Comparison of ENCODE assay signal across 10 cellular contexts in the genomic region with DNA sequence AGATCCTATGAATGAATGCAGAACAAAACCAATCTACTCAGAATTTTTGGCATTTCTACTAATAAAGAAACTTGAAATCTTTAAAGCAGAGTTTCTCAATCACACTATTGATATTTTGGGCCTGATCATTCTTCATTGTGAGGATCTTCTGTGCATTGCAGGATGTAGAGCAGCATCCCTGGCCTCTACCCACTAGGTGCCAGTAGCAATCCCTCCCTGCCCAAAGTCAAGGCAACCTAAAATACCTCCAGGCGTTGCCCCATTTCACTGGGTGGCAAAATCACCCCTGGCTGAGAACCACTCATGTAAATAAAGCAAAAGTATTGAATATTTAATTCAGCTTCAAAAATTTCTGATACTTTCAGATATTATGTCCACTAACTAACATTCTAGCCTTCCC.
DNase-seq lines count a peak whose midpoint lies in the region; ATAC-seq and TF ChIP-seq lines count a peak whose summit lies in the region.
"Had no signal": no experiment of that assay in that cellular context is flagged by ENCODE, and none has a peak within 500 bp of the region (broad histone marks: within the 10 kb centered on the region; RNA-seq: fewer than 3 reads in every experiment).

No MANE protein-coding gene starts in this region.

- no peak overlapping the region for H3K27ac ChIP-seq in liver (ENCODE audit: low read depth in 1 of 2, low read length in 2 of 2)
- H3K27ac ChIP-seq in ovary, result no peak overlapping the region
- H3K27ac ChIP-seq: suprapubic skin had no signal

- TF ChIP-seq RAD21 in Ishikawa (IDR thresholded peaks at IDR 0.05; ENCODE audit: low read depth) (peak; percentile 28; the same call in 1 of the 2 replicates), liver (IDR thresholded peaks at IDR 0.05) (peak; percentile 11 to 23)

- no peak overlapping the region for H3K4me3 ChIP-seq in liver (ENCODE audit: low read depth in 1 of 3, low read length in 3 of 3)
- no peak overlapping the region for H3K4me3 ChIP-seq in ovary
- H3K4me3 ChIP-seq: suprapubic skin had no signal

- TF ChIP-seq CTCF in liver (IDR thresholded peaks at IDR 0.05; ENCODE audit: low read depth, low read length, missing input control) (no peak), ovary (IDR thresholded peaks at IDR 0.05) (no peak)

- intact Hi-C loops in ovary (cut with DNase I), result loop anchor here in 1 of 4 donors (10.0 kb wide), 1 partner anchor 293 kb away; no protein-coding TSS in a partner anchor

- H3K9me3 ChIP-seq in liver (ENCODE audit: control insufficient read depth in 4 of 4, low read length in 3 of 4) (no peaks in the 10 kb centered on the region), ovary (no peaks in the 10 kb centered on the region)
- H3K9me3 ChIP-seq: suprapubic skin had no signal

- no peak for TF ChIP-seq POLR2A in ovary (IDR thresholded peaks at IDR 0.05)

- H3K9ac ChIP-seq in liver (ENCODE audit: low read depth in 1 of 2, low read length in 2 of 2), result no peak overlapping the region

- DNase-seq in EL, result peak; percentile 16
- DNase-seq in amniotic epithelial cell (ENCODE audit: low read depth), result peak; percentile 2
- no peak for DNase-seq in pons (ENCODE audit: low spot score)
- DNase-seq in ovary, result no peak
- DNase-seq: activated naive CD8-positive, alpha-beta T cell treated with anti-CD3 and anti-CD28 coated beads, Interleukin-2, amount 10 ng/mL, durations not matched to agents 7 days and 5 days; NCI-H226 had no signal

- H3K36me3 ChIP-seq in liver (ENCODE audit: control insufficient read depth in 4 of 4, insufficient read depth in 3 of 4, low read depth in 1 of 4, low read length in 3 of 4), result no peaks in the 10 kb centered on the region
- H3K36me3 ChIP-seq in ovary, result no peaks in the 10 kb centered on the region
- H3K36me3 ChIP-seq: suprapubic skin had no signal

- no peak for TF ChIP-seq EP300 in Ishikawa (IDR thresholded peaks at IDR 0.05; ENCODE audit: borderline replicate concordance)
- no peak for TF ChIP-seq EP300 in ovary (IDR thresholded peaks at IDR 0.05)

- H3K27me3 ChIP-seq in liver (ENCODE audit: control insufficient read depth in 4 of 4, insufficient read depth in 4 of 4, low read length in 3 of 4) (no peaks in the 10 kb centered on the region), ovary (no peaks in the 10 kb centered on the region)
- H3K27me3 ChIP-seq: suprapubic skin had no signal

- WGBS in liver, result 46% methylated on average over 1 of the region's 1 CpG
- 26 to 42% (median 32%) methylated on average over 1 of the region's 1 CpG for WGBS in ovary, 3 donors

- H3K4me1 ChIP-seq in liver (ENCODE audit: control insufficient read depth in 4 of 4, insufficient read depth in 4 of 4, low read length in 3 of 4), result peaks cover 0 to 3% (median 0%) of the 10 kb centered on the region in 4 donors
- no peaks in the 10 kb centered on the region for H3K4me1 ChIP-seq in ovary (ENCODE audit: insufficient read depth)
- H3K4me1 ChIP-seq: suprapubic skin had no signal

- no peak for ATAC-seq in GM18502 (IDR thresholded peaks at IDR 0.05; ENCODE audit: poor library complexity, unreplicated experiment)

TF ChIP-seq in Ishikawa, 13 proteins besides CTCF, POLR2A, EP300 and RAD21:
- TF ChIP-seq FOXM1 (IDR thresholded peaks at IDR 0.05; ENCODE audit: borderline replicate concordance, low read depth) (no peak), NFIC (IDR thresholded peaks at IDR 0.05) (no peak), TEAD4 (IDR thresholded peaks at IDR 0.05) (no peak), CREB1 (IDR thresholded peaks at IDR 0.05; ENCODE audit: low read depth) (no peak), TCF12 (IDR thresholded peaks at IDR 0.05; ENCODE audit: low read depth) (no peak)

TF ChIP-seq in liver, 16 proteins besides CTCF, POLR2A, EP300 and RAD21:
- TF ChIP-seq, protein P1, sequence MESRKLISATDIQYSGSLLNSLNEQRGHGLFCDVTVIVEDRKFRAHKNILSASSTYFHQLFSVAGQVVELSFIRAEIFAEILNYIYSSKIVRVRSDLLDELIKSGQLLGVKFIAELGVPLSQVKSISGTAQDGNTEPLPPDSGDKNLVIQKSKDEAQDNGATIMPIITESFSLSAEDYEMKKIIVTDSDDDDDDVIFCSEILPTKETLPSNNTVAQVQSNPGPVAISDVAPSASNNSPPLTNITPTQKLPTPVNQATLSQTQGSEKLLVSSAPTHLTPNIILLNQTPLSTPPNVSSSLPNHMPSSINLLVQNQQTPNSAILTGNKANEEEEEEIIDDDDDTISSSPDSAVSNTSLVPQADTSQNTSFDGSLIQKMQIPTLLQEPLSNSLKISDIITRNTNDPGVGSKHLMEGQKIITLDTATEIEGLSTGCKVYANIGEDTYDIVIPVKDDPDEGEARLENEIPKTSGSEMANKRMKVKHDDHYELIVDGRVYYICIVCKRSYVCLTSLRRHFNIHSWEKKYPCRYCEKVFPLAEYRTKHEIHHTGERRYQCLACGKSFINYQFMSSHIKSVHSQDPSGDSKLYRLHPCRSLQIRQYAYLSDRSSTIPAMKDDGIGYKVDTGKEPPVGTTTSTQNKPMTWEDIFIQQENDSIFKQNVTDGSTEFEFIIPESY (IDR thresholded peaks at IDR 0.05), result no peak
- TF ChIP-seq SP1 (IDR thresholded peaks at IDR 0.05), result no peak

Comparison
In these comparisons a context has a peak if more than half of its experiments do, and no peak if none do; other contexts are left out.
1. DNase-seq: peak in EL (single experiment) and amniotic epithelial cell (single experiment); none in pons (single experiment) and ovary (0 of 5).